Comparison of ENCODE assay signal across 24 cellular contexts in genomic region chrX:122119361-122119760, GRCh38.
"Had no signal": no experiment of that assay in that cellular context is flagged by ENCODE, and none has a peak within 500 bp of the region (broad histone marks: within the 10 kb centered on the region; RNA-seq: fewer than 3 reads in every experiment).

No MANE protein-coding gene starts in this region.

- H3K36me3 Mint-ChIP-seq: memory B cell, mesothelial cell of epicardium, natural killer cell had no signal

- H3K4me2 ChIP-seq: hepatocyte had no signal

- H3K9me3 ChIP-seq: esophagus squamous epithelium, left ventricle myocardium inferior, lower lobe of right lung, right atrium auricular region, sigmoid colon, stomach, thoracic aorta, transverse colon had no signal

- H3K27ac Mint-ChIP-seq: dendritic cell treated with granulocyte-macrophage colony-stimulating factor and Interleukin-4, amounts not matched to agents 40 ng/mL and 50 ng/mL, for 4 days; effector memory CD8-positive, alpha-beta T cell; memory B cell; mesothelial cell of epicardium; natural killer cell had no signal

- H3K4me1 ChIP-seq: esophagus squamous epithelium, left ventricle myocardium inferior, lower lobe of right lung, right atrium auricular region, sigmoid colon, stomach, transverse colon had no signal

- H3K4me3 ChIP-seq: esophagus squamous epithelium, hepatocyte, left ventricle myocardium inferior, lower lobe of right lung, right atrium auricular region, sigmoid colon, skin epidermis, stomach, thoracic aorta, transverse colon had no signal

- ATAC-seq: effector memory CD8-positive, alpha-beta T cell; left cardiac atrium; lower lobe of right lung; natural killer cell had no signal

- H3K79me2 ChIP-seq: hepatocyte had no signal

- H3K4me3 Mint-ChIP-seq: dendritic cell treated with granulocyte-macrophage colony-stimulating factor and Interleukin-4, amounts not matched to agents 40 ng/mL and 50 ng/mL, for 4 days; effector memory CD8-positive, alpha-beta T cell; memory B cell; mesothelial cell of epicardium; natural killer cell; neural crest cell had no signal

- H3K27me3 ChIP-seq: esophagus squamous epithelium, hepatocyte, right atrium auricular region, sigmoid colon, stomach, transverse colon had no signal

- H3K27ac ChIP-seq: esophagus squamous epithelium, hepatocyte, left ventricle myocardium inferior, lower lobe of right lung, right atrium auricular region, sigmoid colon, skin epidermis, stomach, thoracic aorta, transverse colon had no signal

- H3K36me3 ChIP-seq: esophagus squamous epithelium, left ventricle myocardium inferior, lower lobe of right lung, right atrium auricular region, sigmoid colon, stomach, thoracic aorta, transverse colon had no signal

- DNase-seq: effector memory CD8-positive, alpha-beta T cell; esophagus squamous epithelium; foreskin fibroblast; head of caudate nucleus; kidney; left cardiac atrium; left ventricle myocardium inferior; lower lobe of right lung; natural killer cell; posterior cingulate gyrus; sigmoid colon; stimulated activated CD4-positive, alpha-beta T cell treated with anti-CD3 and anti-CD28 coated beads, Interleukin-2, amount 100 ng/mL, for 24 hours; stimulated activated naive CD4-positive, alpha-beta T cell; stomach; substantia nigra; transverse colon had no signal

- H2AFZ ChIP-seq: hepatocyte had no signal

- H3K4me1 Mint-ChIP-seq: memory B cell, natural killer cell had no signal

- H3K9me3 Mint-ChIP-seq: memory B cell had no signal

- H3K27me3 Mint-ChIP-seq: dendritic cell treated with granulocyte-macrophage colony-stimulating factor and Interleukin-4, amounts not matched to agents 40 ng/mL and 50 ng/mL, for 4 days; effector memory CD8-positive, alpha-beta T cell; memory B cell had no signal
